22 cellular contexts compared by ENCODE assay signal in the genomic region with DNA sequence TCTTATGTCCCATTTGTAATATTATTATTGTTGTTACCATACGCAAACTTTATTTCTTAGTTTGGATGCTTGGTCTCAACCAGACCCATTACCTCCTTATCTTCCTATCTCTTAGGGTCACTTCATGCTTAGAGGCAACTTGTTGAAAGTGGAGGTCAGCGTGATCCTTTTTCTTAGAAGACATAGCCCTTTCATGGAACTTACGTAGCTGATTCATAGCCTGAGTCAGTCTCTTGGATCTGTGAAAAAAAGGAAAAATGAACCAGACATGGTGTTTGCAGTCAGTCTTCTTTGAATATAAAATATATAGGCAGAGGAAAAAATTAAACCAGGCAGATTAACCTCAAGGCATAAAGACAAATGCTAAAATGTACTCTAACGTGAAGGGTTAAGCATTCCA.
DNase-seq lines count a peak whose midpoint lies in the region; ATAC-seq, FAIRE-seq and TF ChIP-seq lines count a peak whose summit lies in the region.
"Had no signal": no experiment of that assay in that cellular context is flagged by ENCODE, and none has a peak within 500 bp of the region (broad histone marks: within the 10 kb centered on the region; RNA-seq: fewer than 3 reads in every experiment).

No MANE protein-coding gene starts in this region.

- TF ChIP-seq POLR2A in endothelial cell of umbilical vein (IDR thresholded peaks at IDR 0.05; ENCODE audit: low read depth, low read length) = no peak

- H3K79me2 ChIP-seq in endothelial cell of umbilical vein (ENCODE audit: control insufficient read depth, insufficient read depth, low read length) (no peaks in the 10 kb centered on the region), osteoblast (ENCODE audit: insufficient read depth, low read length) (no peaks in the 10 kb centered on the region)

- no peak for FAIRE-seq in endothelial cell of umbilical vein (lab: Jason Lieb, UNC)
- FAIRE-seq: K562 had no signal

- H3K27ac Mint-ChIP-seq in endothelial cell (ENCODE audit: unreplicated experiment) = no peak overlapping the region
- H3K27ac Mint-ChIP-seq: CD14-positive monocyte had no signal

- H3K36me3 ChIP-seq in SJSA1 = no peaks in the 10 kb centered on the region
- no peaks in the 10 kb centered on the region for H3K36me3 ChIP-seq in endothelial cell of umbilical vein (ENCODE audit: control insufficient read depth in 2 of 2, extremely low read depth in 1 of 2, insufficient read depth in 2 of 2, low read length in 2 of 2)
- no peaks in the 10 kb centered on the region for H3K36me3 ChIP-seq in osteoblast (ENCODE audit: insufficient read depth, low read length)
- H3K36me3 ChIP-seq: HAP-1 had no signal

- no peak for TF ChIP-seq CTCF in endothelial cell of umbilical vein (IDR thresholded peaks at IDR 0.05; ENCODE audit: extremely low read depth in 1 of 2, insufficient read depth in 1 of 2, low read depth in 1 of 2, low read length in 2 of 2)
- TF ChIP-seq CTCF in osteoblast (IDR thresholded peaks at IDR 0.05; ENCODE audit: extremely low read depth, low read depth, low read length) = no peak
- TF ChIP-seq CTCF in endothelial cell (IDR thresholded peaks at IDR 0.05; ENCODE audit: unreplicated experiment) = no peak

- dilution Hi-C loops in endothelial cell of umbilical vein (cut with MboI; ENCODE audit: extremely low pct_ligation_motif_present, low sequenced_read_pairs) = no loop called here

- no TSS peak for BruUV-seq in endothelial cell of umbilical vein (replicated peaks; lab: Mats Ljungman, UMichigan)

- CTCF ChIA-PET in endothelial cell of umbilical vein (lab: Charles Lee) = no interaction called here

- peaks cover 20% of the 10 kb centered on the region for H3K4me1 ChIP-seq in SJSA1 (replicated peaks)
- no peaks in the 10 kb centered on the region for H3K4me1 ChIP-seq in endothelial cell of umbilical vein (ENCODE audit: control insufficient read depth, extremely low read depth, insufficient read depth, low read length)
- H3K4me1 ChIP-seq in osteoblast (ENCODE audit: insufficient read depth, low read length) = peaks cover 34% of the 10 kb centered on the region
- H3K4me1 ChIP-seq: HAP-1 had no signal

- H3K4me3 ChIP-seq in SJSA1 = no peak overlapping the region
- H3K4me3 ChIP-seq in endothelial cell of umbilical vein (replicated peaks in 1 of 3; ENCODE audit: insufficient read depth in 1 of 3, low read depth in 1 of 3, low read length in 3 of 3) = no peak overlapping the region
- no peak overlapping the region for H3K4me3 ChIP-seq in osteoblast (ENCODE audit: insufficient read depth, low read length)
- H3K4me3 ChIP-seq: HAP-1, K562, PC-9 had no signal

- H3K9me3 Mint-ChIP-seq in endothelial cell (ENCODE audit: unreplicated experiment) = no peaks in the 10 kb centered on the region

- no peaks in the 10 kb centered on the region for H4K20me1 ChIP-seq in endothelial cell of umbilical vein (replicated peaks; ENCODE audit: control insufficient read depth, extremely low read depth, insufficient read depth, low read length)
- H4K20me1 ChIP-seq in osteoblast (ENCODE audit: insufficient read depth, low read length) = no peaks in the 10 kb centered on the region

- no peaks in the 10 kb centered on the region for H3K9me1 ChIP-seq in endothelial cell of umbilical vein (replicated peaks; ENCODE audit: control insufficient read depth, extremely low read depth, insufficient read depth, low read length)

- H3K27me3 Mint-ChIP-seq in endothelial cell (ENCODE audit: unreplicated experiment) = no peaks in the 10 kb centered on the region

- H3K9me3 ChIP-seq in SJSA1 (replicated peaks) = no peaks in the 10 kb centered on the region
- no peaks in the 10 kb centered on the region for H3K9me3 ChIP-seq in endothelial cell of umbilical vein (replicated peaks; ENCODE audit: control insufficient read depth, insufficient read depth, low read length)
- H3K9me3 ChIP-seq in osteoblast (ENCODE audit: low read depth, low read length) = no peaks in the 10 kb centered on the region
- H3K9me3 ChIP-seq: HAP-1 had no signal

- no peak overlapping the region for H3K4me2 ChIP-seq in endothelial cell of umbilical vein (ENCODE audit: insufficient read depth, low read length)
- H3K4me2 ChIP-seq in osteoblast (ENCODE audit: insufficient read depth, low read length) = peak overlapping the region; percentile 65
- H3K4me2 ChIP-seq: PC-9 had no signal

- intact Hi-C loops in endothelial cell of umbilical vein (cut with micrococcal nuclease) = no loop called here

- no peak overlapping the region for H2AFZ ChIP-seq in endothelial cell of umbilical vein (ENCODE audit: low read depth, low read length)
- H2AFZ ChIP-seq in osteoblast (ENCODE audit: low read length) = no peak overlapping the region
- H2AFZ ChIP-seq: PC-9 had no signal

- no peak overlapping the region for H3K9ac ChIP-seq in endothelial cell of umbilical vein (replicated peaks; ENCODE audit: extremely low read depth, insufficient read depth, low read length)

- ATAC-seq in GM21576 (IDR thresholded peaks at IDR 0.05; ENCODE audit: unreplicated experiment) = no peak
- ATAC-seq: K562 had no signal

- POLR2A ChIA-PET in endothelial cell of umbilical vein (lab: Charles Lee) = no interaction called here

- no peaks in the 10 kb centered on the region for H3K36me3 Mint-ChIP-seq in endothelial cell (ENCODE audit: low read depth, unreplicated experiment)
- H3K36me3 Mint-ChIP-seq: CD14-positive monocyte had no signal

- no peaks in the 10 kb centered on the region for H3K27me3 ChIP-seq in SJSA1 (replicated peaks)
- H3K27me3 ChIP-seq in endothelial cell of umbilical vein (ENCODE audit: control insufficient read depth in 2 of 2, insufficient read depth in 2 of 2, low read length in 2 of 2) = no peaks in the 10 kb centered on the region
- no peaks in the 10 kb centered on the region for H3K27me3 ChIP-seq in osteoblast (ENCODE audit: insufficient read depth, low read length)

- H3K4me3 Mint-ChIP-seq in endothelial cell (ENCODE audit: unreplicated experiment) = no peak overlapping the region
- H3K4me3 Mint-ChIP-seq: CD14-positive monocyte had no signal

- DNase-seq in ELR (ENCODE audit: low read depth) (peak; percentile 81), SJSA1 (ENCODE audit: low read depth in 1 of 2, low spot score in 2 of 2) (no peak), endothelial cell of umbilical vein (ENCODE audit: low read depth, low spot score) (no peak), osteoblast (ENCODE audit: insufficient read length, low spot score, missing footprints) (no peak), endothelial cell (ENCODE audit: low spot score) (no peak), amniotic stem cell (lab: John Stamatoyannopoulos, UW) (no peak), T1000 (lab: John Stamatoyannopoulos, UW) (no peak)
- DNase-seq: ACHN, AML-193, COR-L47, DMS153, NCI-H1436, NCI-H2029, NCI-H2171 treated with DMSO at 0.1 percent for 48 hours, NCI-H510A treated with DMSO at 0.1 percent for 48 hours, NCI-H82, PC-9 had no signal

- no peaks in the 10 kb centered on the region for H3K4me1 Mint-ChIP-seq in endothelial cell (ENCODE audit: unreplicated experiment)
- H3K4me1 Mint-ChIP-seq: CD14-positive monocyte had no signal

- H3K27ac ChIP-seq in SJSA1 (peak overlapping the region; percentile 73), endothelial cell of umbilical vein (ENCODE audit: insufficient read depth, low read depth, low read length) (no peak overlapping the region), osteoblast (ENCODE audit: low read depth, low read length) (peak overlapping the region; percentile 87)
- H3K27ac ChIP-seq: HL-60, PC-9 had no signal

TF ChIP-seq in endothelial cell of umbilical vein, 7 proteins besides CTCF, POLR2A, EP300 and RAD21:
- TF ChIP-seq JUN (IDR thresholded peaks at IDR 0.05; ENCODE audit: borderline replicate concordance, insufficient read depth, insufficient read length, low read depth) = no peak
- TF ChIP-seq FOS (IDR thresholded peaks at IDR 0.05; ENCODE audit: borderline replicate concordance, insufficient read depth, low read length) = peak; percentile 38
